Comparison of ENCODE assay signal across 23 cellular contexts in the genomic region with DNA sequence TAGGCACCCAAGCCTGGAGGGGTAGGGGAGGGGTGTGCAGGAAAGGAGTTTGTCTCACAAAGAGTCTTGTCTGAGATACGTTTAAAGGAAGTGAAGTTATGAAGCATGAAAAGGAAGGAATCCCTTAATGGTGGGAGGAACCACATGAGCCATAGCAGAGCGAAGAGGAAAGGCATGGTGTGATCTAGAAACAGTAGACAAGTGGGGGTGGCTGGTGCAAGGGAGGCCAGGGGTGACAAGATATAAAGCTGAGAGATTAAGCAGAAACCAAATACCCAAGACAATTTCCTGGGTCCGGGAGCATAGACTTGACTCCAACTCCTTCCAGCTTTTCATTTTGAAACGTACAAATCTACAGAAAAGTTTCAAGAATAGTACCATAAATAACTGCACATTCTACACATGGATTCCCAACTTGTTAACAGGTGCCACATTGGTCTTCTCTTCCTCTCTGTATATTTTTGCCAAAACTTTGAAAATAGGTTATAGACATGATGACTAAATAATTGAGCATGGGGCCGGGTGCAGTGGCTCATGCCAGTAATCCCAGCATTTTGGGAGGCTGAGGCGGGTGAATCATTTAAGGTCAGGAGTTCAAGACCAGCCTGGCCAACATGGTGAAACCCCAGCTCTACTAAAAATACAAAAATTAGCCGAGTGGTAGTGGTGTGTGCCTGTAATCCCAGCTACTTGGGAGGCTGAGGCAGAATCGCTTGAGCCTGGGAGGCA.
A peak's percentile ranks its signal among the peaks of the same experiment; 100 is the strongest.
DNase-seq lines count a peak whose midpoint lies in the region; ATAC-seq and TF ChIP-seq lines count a peak whose summit lies in the region.
"Had no signal": no experiment of that assay in that cellular context is flagged by ENCODE, and none has a peak within 500 bp of the region (broad histone marks: within the 10 kb centered on the region; RNA-seq: fewer than 3 reads in every experiment).

No MANE protein-coding gene starts in this region.

- H4K20me1 ChIP-seq in Loucy (ENCODE audit: insufficient read depth, low read length, poor library complexity, severe bottlenecking) (no peaks in the 10 kb centered on the region), neural progenitor cell (ENCODE audit: low read depth) (no peaks in the 10 kb centered on the region)

- H3K4me3 ChIP-seq in Loucy (ENCODE audit: low read length, poor library complexity, severe bottlenecking) = peak overlapping the region; percentile 40
- no peak overlapping the region for H3K4me3 ChIP-seq in neural progenitor cell
- H3K4me3 ChIP-seq: A549, HAP-1, SK-N-MC had no signal

- H3F3A ChIP-seq in Loucy (ENCODE audit: low read depth) (no peaks in the 10 kb centered on the region), neural progenitor cell (ENCODE audit: low read depth) (peaks cover 18% of the 10 kb centered on the region)

- H3K4me1 Mint-ChIP-seq in neural progenitor cell (peaks cover 14% of the 10 kb centered on the region), glutamatergic neuron (ENCODE audit: low read depth, unreplicated experiment) (peaks cover 17% of the 10 kb centered on the region)
- H3K4me1 Mint-ChIP-seq: CD8-positive, alpha-beta memory T cell; T-cell had no signal

- H3K79me2 ChIP-seq in Loucy (ENCODE audit: insufficient read depth, low read length) = no peaks in the 10 kb centered on the region
- H3K79me2 ChIP-seq in neural progenitor cell (ENCODE audit: low read depth) = no peaks in the 10 kb centered on the region

- H3K4me2 ChIP-seq in Loucy (ENCODE audit: low read depth, low read length, poor library complexity, severe bottlenecking) = peak overlapping the region; percentile 70
- peak overlapping the region; percentile 57 for H3K4me2 ChIP-seq in neural progenitor cell
- H3K4me2 ChIP-seq: A549, KMS-11 had no signal

- peaks cover 6% of the 10 kb centered on the region for H3K27me3 Mint-ChIP-seq in neural progenitor cell (ENCODE audit: insufficient read depth, low read depth)
- peaks cover 1% of the 10 kb centered on the region for H3K27me3 Mint-ChIP-seq in glutamatergic neuron (ENCODE audit: unreplicated experiment)
- H3K27me3 Mint-ChIP-seq: CD8-positive, alpha-beta memory T cell; T-cell had no signal

- peak overlapping the region; percentile 30 for H2AFZ ChIP-seq in Loucy (ENCODE audit: low read length)
- peak overlapping the region; percentile 97 for H2AFZ ChIP-seq in neural progenitor cell (replicated peaks)

- no peaks in the 10 kb centered on the region for H3K27me3 ChIP-seq in Loucy (ENCODE audit: insufficient read depth, low read length, poor library complexity, severe bottlenecking)
- H3K27me3 ChIP-seq in neural progenitor cell = no peaks in the 10 kb centered on the region

- no peak overlapping the region for H3K27ac ChIP-seq in neural progenitor cell
- H3K27ac ChIP-seq: A549, KMS-11, SK-N-MC had no signal

- no peaks in the 10 kb centered on the region for H3K36me3 ChIP-seq in Loucy (ENCODE audit: insufficient read depth, low read length)
- H3K36me3 ChIP-seq in neural progenitor cell = no peaks in the 10 kb centered on the region
- H3K36me3 ChIP-seq: HAP-1 had no signal

- H3K27ac Mint-ChIP-seq in neural progenitor cell (no peak overlapping the region), glutamatergic neuron (ENCODE audit: unreplicated experiment) (no peak overlapping the region)
- H3K27ac Mint-ChIP-seq: CD8-positive, alpha-beta memory T cell; T-cell had no signal

- H3K9me3 Mint-ChIP-seq in neural progenitor cell = peaks cover 2% of the 10 kb centered on the region
- no peaks in the 10 kb centered on the region for H3K9me3 Mint-ChIP-seq in glutamatergic neuron (ENCODE audit: unreplicated experiment)

- DNase-seq in EL (peak; percentile 38), neural progenitor cell (ENCODE audit: low spot score) (no peak), SIG-M5 (lab: John Stamatoyannopoulos, UW) (no peak), glutamatergic neuron (no peak), NCI-H1048 (lab: John Stamatoyannopoulos, UW) (no peak)
- DNase-seq: C1 segment of cervical spinal cord; CD8-positive, alpha-beta memory T cell; DMS53; NCI-H1105; NCI-H1694 treated with DMSO at 0.1 percent for 48 hours; NCI-H2107; NCI-H510A; NCI-H748 treated with DMSO at 0.1 percent for 48 hours; NK-92 treated with Interleukin-12 subunit alpha and Interleukin-12 subunit beta, amount 100 ng/mL, for 24 hours; Right ventricle myocardium superior; T-cell had no signal

- TF ChIP-seq CTCF in Loucy (conservative IDR thresholded peaks at IDR 0.05; ENCODE audit: low read length) (no peak), neural progenitor cell (IDR thresholded peaks at IDR 0.05) (no peak), glutamatergic neuron (IDR thresholded peaks at IDR 0.05; ENCODE audit: partially characterized antibody, unreplicated experiment) (no peak)

- H3K9me2 ChIP-seq in Loucy (replicated peaks; ENCODE audit: low read depth, low read length) = no peaks in the 10 kb centered on the region

- H3K9ac ChIP-seq in Loucy (ENCODE audit: low read depth, low read length, poor library complexity, severe bottlenecking) (peak overlapping the region; percentile 68), neural progenitor cell (no peak overlapping the region)
- H3K9ac ChIP-seq: KMS-11 had no signal

- ATAC-seq in esophagus mucosa (peak; percentile 41), GM18498 (IDR thresholded peaks at IDR 0.05; ENCODE audit: unreplicated experiment) (no peak)
- ATAC-seq: A549, T-cell had no signal

- H3K36me3 Mint-ChIP-seq in neural progenitor cell = no peaks in the 10 kb centered on the region
- peaks cover 8% of the 10 kb centered on the region for H3K36me3 Mint-ChIP-seq in glutamatergic neuron (ENCODE audit: unreplicated experiment)
- H3K36me3 Mint-ChIP-seq: CD8-positive, alpha-beta memory T cell; T-cell had no signal

- peaks cover 49% of the 10 kb centered on the region for H3K4me1 ChIP-seq in Loucy (ENCODE audit: insufficient read depth, low read length, poor library complexity, severe bottlenecking)
- H3K4me1 ChIP-seq in neural progenitor cell = peaks cover 28% of the 10 kb centered on the region
- H3K4me1 ChIP-seq: A549, HAP-1 had no signal

- no peak overlapping the region for H3K4me3 Mint-ChIP-seq in neural progenitor cell
- no peak overlapping the region for H3K4me3 Mint-ChIP-seq in glutamatergic neuron (ENCODE audit: unreplicated experiment)
- H3K4me3 Mint-ChIP-seq: CD8-positive, alpha-beta memory T cell; T-cell had no signal

- H3K9me3 ChIP-seq in Loucy (ENCODE audit: insufficient read depth, low read depth, low read length) (no peaks in the 10 kb centered on the region), neural progenitor cell (ENCODE audit: low read depth) (no peaks in the 10 kb centered on the region)
- H3K9me3 ChIP-seq: A549, HAP-1 had no signal
